ENCODE assay signal across 1 cellular context in the genomic region with DNA sequence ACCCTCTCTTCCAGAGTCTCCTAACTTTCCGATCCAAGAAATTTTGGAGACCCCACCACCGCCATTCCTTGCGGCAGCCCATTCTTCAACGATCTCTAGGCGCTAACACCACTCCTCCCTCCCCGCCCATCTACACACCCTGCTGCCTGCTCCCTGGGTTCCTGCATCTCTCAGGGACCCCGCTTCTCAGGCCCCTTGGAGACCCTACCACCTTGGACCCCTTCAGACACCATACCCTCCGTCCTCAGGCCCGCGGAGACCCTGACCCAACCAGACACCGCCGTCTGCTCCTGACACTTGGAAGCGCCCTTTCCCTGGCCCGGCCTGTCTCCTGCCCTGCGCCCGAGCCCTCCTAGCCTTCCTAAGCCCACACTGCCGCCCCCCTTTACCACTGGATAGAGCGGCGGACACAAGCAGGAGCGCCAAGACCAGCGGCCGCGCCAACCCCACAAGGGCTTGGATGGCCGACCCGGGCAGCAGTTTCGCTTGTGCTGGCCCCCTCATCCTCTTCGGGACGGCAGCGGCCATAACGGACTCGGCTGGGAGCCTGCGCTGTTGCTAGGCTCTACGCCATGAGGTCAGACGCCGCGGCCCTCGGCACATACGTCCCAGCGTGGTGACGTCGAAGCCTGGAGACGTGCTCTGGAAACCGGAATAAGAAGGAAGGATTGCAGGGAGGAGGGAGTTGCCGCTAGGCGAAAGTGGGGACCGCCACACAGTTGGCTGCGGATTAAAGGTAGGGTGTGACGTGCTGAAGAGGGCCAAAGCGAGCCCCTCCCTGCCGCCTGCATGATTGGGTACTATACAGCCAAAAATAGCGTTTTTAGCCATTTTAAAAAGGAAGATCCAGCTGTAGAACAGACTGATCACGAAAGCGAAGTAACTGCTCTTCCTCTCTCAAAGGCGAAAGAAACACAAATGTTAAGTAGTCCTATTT.
A peak's percentile ranks its signal among the peaks of the same experiment; 100 is the strongest.
TF ChIP-seq lines count a peak whose summit lies in the region.

C5orf15 (minus strand) TSS at position 569 of the 937 bp plus-strand sequence; CDS start at position 528, 41 bp downstream.

TF ChIP-seq in HepG2, 621 proteins besides CTCF, POLR2A, EP300 and RAD21 (continued from another document and continues in another):
- TF ChIP-seq, protein P1, sequence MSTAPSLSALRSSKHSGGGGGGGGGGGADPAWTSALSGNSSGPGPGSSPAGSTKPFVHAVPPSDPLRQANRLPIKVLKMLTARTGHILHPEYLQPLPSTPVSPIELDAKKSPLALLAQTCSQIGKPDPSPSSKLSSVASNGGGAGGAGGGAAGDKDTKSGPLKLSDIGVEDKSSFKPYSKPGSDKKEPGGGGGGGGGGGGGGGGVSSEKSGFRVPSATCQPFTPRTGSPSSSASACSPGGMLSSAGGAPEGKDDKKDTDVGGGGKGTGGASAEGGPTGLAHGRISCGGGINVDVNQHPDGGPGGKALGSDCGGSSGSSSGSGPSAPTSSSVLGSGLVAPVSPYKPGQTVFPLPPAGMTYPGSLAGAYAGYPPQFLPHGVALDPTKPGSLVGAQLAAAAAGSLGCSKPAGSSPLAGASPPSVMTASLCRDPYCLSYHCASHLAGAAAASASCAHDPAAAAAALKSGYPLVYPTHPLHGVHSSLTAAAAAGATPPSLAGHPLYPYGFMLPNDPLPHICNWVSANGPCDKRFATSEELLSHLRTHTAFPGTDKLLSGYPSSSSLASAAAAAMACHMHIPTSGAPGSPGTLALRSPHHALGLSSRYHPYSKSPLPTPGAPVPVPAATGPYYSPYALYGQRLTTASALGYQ (CRISPR knock-in tag; IDR thresholded peaks at IDR 0.05): no peak
- TF ChIP-seq RBM22 (optimal IDR thresholded peaks at IDR 0.05; ENCODE audit: low read length) (peak; percentile 95), KAT8 (CRISPR knock-in tag; IDR thresholded peaks at IDR 0.05) (peak; percentile 93), MXD3 (CRISPR knock-in tag; IDR thresholded peaks at IDR 0.05) (peak; percentile 71), HNF1B (CRISPR knock-in tag; IDR thresholded peaks at IDR 0.05) (peak; percentile 87), CCAR2 (optimal IDR thresholded peaks at IDR 0.05; ENCODE audit: low read depth, low read length) (no peak), CREM (IDR thresholded peaks at IDR 0.05) (peak; percentile 97), CREM (CRISPR knock-in tag; IDR thresholded peaks at IDR 0.05) (no peak), TCF7L2 (IDR thresholded peaks at IDR 0.05; ENCODE audit: low read depth, low read length) (no peak), EHMT2 (IDR thresholded peaks at IDR 0.05; ENCODE audit: borderline replicate concordance, low read depth, low read length) (no peak), XRCC5 (optimal IDR thresholded peaks at IDR 0.05; ENCODE audit: low read length) (peak; percentile 37), NFKBIZ (CRISPR knock-in tag; IDR thresholded peaks at IDR 0.05) (peak; percentile 80; the same call in 1 of the 2 replicates), ZNF773 (CRISPR knock-in tag; IDR thresholded peaks at IDR 0.05; ENCODE audit: borderline replicate concordance) (peak; percentile 75; the same call in 1 of the 2 replicates), SRSF4 (IDR thresholded peaks at IDR 0.05; ENCODE audit: low read depth, low read length, poor library complexity, severe bottlenecking) (no peak), ZNF75D (CRISPR knock-in tag; IDR thresholded peaks at IDR 0.05; ENCODE audit: borderline replicate concordance) (no peak), ZNF232 (CRISPR knock-in tag; IDR thresholded peaks at IDR 0.05; ENCODE audit: borderline replicate concordance) (no peak), EED (CRISPR knock-in tag; IDR thresholded peaks at IDR 0.05) (peak; percentile 90), ZNF615 (CRISPR knock-in tag; IDR thresholded peaks at IDR 0.05; ENCODE audit: borderline replicate concordance) (no peak), NR2C2 (CRISPR knock-in tag; IDR thresholded peaks at IDR 0.05; ENCODE audit: borderline replicate concordance) (peak; percentile 75), ZNF737 (CRISPR knock-in tag; IDR thresholded peaks at IDR 0.05; ENCODE audit: borderline replicate concordance) (0 out of 2 replicates have a peak, but pooled peaks have one; percentile 67), MED8 (CRISPR knock-in tag; IDR thresholded peaks at IDR 0.05; ENCODE audit: insufficient replicate concordance) (peak; percentile 77), BRD4 (CRISPR knock-in tag; IDR thresholded peaks at IDR 0.05) (no peak), ZNF589 (CRISPR knock-in tag; conservative IDR thresholded peaks at IDR 0.05) (0 out of 2 replicates have a peak, but pooled peaks have one; percentile 47), ZNF558 (CRISPR knock-in tag; IDR thresholded peaks at IDR 0.05; ENCODE audit: borderline replicate concordance) (no peak; the same call in 1 of the 2 replicates), KDM3A (CRISPR knock-in tag; IDR thresholded peaks at IDR 0.05; ENCODE audit: low read depth) (no peak; the same call in 1 of the 2 replicates), ZNF180 (CRISPR knock-in tag; IDR thresholded peaks at IDR 0.05; ENCODE audit: borderline replicate concordance, low read depth) (no peak)
- TF ChIP-seq, protein P2, sequence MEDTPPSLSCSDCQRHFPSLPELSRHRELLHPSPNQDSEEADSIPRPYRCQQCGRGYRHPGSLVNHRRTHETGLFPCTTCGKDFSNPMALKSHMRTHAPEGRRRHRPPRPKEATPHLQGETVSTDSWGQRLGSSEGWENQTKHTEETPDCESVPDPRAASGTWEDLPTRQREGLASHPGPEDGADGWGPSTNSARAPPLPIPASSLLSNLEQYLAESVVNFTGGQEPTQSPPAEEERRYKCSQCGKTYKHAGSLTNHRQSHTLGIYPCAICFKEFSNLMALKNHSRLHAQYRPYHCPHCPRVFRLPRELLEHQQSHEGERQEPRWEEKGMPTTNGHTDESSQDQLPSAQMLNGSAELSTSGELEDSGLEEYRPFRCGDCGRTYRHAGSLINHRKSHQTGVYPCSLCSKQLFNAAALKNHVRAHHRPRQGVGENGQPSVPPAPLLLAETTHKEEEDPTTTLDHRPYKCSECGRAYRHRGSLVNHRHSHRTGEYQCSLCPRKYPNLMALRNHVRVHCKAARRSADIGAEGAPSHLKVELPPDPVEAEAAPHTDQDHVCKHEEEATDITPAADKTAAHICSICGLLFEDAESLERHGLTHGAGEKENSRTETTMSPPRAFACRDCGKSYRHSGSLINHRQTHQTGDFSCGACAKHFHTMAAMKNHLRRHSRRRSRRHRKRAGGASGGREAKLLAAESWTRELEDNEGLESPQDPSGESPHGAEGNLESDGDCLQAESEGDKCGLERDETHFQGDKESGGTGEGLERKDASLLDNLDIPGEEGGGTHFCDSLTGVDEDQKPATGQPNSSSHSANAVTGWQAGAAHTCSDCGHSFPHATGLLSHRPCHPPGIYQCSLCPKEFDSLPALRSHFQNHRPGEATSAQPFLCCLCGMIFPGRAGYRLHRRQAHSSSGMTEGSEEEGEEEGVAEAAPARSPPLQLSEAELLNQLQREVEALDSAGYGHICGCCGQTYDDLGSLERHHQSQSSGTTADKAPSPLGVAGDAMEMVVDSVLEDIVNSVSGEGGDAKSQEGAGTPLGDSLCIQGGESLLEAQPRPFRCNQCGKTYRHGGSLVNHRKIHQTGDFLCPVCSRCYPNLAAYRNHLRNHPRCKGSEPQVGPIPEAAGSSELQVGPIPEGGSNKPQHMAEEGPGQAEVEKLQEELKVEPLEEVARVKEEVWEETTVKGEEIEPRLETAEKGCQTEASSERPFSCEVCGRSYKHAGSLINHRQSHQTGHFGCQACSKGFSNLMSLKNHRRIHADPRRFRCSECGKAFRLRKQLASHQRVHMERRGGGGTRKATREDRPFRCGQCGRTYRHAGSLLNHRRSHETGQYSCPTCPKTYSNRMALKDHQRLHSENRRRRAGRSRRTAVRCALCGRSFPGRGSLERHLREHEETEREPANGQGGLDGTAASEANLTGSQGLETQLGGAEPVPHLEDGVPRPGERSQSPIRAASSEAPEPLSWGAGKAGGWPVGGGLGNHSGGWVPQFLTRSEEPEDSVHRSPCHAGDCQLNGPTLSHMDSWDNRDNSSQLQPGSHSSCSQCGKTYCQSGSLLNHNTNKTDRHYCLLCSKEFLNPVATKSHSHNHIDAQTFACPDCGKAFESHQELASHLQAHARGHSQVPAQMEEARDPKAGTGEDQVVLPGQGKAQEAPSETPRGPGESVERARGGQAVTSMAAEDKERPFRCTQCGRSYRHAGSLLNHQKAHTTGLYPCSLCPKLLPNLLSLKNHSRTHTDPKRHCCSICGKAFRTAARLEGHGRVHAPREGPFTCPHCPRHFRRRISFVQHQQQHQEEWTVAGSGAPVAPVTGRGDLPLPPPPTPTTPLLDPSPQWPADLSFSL (CRISPR knock-in tag; IDR thresholded peaks at IDR 0.05): no peak
- TF ChIP-seq, protein P3, sequence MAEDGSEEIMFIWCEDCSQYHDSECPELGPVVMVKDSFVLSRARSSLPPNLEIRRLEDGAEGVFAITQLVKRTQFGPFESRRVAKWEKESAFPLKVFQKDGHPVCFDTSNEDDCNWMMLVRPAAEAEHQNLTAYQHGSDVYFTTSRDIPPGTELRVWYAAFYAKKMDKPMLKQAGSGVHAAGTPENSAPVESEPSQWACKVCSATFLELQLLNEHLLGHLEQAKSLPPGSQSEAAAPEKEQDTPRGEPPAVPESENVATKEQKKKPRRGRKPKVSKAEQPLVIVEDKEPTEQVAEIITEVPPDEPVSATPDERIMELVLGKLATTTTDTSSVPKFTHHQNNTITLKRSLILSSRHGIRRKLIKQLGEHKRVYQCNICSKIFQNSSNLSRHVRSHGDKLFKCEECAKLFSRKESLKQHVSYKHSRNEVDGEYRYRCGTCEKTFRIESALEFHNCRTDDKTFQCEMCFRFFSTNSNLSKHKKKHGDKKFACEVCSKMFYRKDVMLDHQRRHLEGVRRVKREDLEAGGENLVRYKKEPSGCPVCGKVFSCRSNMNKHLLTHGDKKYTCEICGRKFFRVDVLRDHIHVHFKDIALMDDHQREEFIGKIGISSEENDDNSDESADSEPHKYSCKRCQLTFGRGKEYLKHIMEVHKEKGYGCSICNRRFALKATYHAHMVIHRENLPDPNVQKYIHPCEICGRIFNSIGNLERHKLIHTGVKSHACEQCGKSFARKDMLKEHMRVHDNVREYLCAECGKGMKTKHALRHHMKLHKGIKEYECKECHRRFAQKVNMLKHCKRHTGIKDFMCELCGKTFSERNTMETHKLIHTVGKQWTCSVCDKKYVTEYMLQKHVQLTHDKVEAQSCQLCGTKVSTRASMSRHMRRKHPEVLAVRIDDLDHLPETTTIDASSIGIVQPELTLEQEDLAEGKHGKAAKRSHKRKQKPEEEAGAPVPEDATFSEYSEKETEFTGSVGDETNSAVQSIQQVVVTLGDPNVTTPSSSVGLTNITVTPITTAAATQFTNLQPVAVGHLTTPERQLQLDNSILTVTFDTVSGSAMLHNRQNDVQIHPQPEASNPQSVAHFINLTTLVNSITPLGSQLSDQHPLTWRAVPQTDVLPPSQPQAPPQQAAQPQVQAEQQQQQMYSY (CRISPR knock-in tag; IDR thresholded peaks at IDR 0.05): no peak
- TF ChIP-seq, protein P4, sequence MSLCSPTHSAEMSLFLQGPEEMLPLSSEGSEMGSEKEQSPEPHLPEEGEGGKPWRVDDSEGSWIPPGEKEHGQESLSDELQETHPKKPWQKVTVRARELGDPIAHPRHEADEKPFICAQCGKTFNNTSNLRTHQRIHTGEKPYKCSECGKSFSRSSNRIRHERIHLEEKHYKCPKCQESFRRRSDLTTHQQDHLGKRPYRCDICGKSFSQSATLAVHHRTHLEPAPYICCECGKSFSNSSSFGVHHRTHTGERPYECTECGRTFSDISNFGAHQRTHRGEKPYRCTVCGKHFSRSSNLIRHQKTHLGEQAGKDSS (CRISPR knock-in tag; IDR thresholded peaks at IDR 0.05; ENCODE audit: borderline replicate concordance, low read depth): peak; percentile 0; the same call in 1 of the 2 replicates
- TF ChIP-seq, protein P5, sequence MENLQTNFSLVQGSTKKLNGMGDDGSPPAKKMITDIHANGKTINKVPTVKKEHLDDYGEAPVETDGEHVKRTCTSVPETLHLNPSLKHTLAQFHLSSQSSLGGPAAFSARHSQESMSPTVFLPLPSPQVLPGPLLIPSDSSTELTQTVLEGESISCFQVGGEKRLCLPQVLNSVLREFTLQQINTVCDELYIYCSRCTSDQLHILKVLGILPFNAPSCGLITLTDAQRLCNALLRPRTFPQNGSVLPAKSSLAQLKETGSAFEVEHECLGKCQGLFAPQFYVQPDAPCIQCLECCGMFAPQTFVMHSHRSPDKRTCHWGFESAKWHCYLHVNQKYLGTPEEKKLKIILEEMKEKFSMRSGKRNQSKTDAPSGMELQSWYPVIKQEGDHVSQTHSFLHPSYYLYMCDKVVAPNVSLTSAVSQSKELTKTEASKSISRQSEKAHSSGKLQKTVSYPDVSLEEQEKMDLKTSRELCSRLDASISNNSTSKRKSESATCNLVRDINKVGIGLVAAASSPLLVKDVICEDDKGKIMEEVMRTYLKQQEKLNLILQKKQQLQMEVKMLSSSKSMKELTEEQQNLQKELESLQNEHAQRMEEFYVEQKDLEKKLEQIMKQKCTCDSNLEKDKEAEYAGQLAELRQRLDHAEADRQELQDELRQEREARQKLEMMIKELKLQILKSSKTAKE (CRISPR knock-in tag; IDR thresholded peaks at IDR 0.05; ENCODE audit: borderline replicate concordance): no peak
- TF ChIP-seq, protein P6, sequence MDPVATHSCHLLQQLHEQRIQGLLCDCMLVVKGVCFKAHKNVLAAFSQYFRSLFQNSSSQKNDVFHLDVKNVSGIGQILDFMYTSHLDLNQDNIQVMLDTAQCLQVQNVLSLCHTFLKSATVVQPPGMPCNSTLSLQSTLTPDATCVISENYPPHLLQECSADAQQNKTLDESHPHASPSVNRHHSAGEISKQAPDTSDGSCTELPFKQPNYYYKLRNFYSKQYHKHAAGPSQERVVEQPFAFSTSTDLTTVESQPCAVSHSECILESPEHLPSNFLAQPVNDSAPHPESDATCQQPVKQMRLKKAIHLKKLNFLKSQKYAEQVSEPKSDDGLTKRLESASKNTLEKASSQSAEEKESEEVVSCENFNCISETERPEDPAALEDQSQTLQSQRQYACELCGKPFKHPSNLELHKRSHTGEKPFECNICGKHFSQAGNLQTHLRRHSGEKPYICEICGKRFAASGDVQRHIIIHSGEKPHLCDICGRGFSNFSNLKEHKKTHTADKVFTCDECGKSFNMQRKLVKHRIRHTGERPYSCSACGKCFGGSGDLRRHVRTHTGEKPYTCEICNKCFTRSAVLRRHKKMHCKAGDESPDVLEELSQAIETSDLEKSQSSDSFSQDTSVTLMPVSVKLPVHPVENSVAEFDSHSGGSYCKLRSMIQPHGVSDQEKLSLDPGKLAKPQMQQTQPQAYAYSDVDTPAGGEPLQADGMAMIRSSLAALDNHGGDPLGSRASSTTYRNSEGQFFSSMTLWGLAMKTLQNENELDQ (CRISPR knock-in tag; IDR thresholded peaks at IDR 0.05; ENCODE audit: borderline replicate concordance): no peak
